Comparison of ENCODE assay signal across 8 cellular contexts in the genomic region with DNA sequence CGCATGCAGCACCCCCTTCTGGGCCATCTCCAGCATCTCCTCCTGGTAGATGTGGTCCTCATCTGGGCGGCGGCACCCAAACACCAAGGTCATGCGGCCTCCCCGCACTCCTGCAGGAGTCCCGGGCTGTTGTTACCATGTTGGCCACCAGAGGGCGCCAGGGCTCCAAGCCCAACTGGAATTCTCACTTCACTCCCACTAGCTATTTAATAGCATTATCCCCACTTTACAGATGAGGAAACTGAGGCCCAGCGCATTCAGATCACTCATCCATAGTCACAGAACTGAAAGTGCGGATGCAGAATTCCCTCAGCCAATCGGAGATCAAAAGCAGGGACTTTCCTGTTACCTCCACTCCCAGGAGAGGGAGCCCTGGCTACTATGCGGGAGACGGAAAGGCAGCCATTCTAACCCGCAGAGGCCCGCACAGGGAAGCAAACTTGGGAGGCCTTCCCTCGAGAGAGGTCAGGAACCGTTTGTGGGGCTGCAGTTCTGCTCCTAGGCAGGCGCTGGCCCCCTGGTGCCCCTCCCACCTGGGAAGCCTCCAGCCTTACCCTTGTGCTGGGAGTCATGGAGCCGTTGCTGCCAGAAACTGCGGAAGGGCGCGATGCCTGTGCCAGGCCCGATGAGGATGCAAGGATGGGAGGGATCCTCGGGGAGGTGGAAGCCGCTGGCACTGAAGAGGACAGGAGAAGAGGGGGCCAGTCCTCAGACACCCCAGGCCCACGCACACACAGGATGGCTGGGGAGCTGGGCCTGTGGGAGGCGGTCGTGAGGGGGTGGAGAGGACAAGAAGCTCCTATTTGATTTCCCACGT. TPM values are rescaled to one million over a fixed set of nuclear protein-coding genes. Genes with fewer than 3 reads are reported as not detected.
DNase-seq lines count a peak whose midpoint lies in the region; ATAC-seq and TF ChIP-seq lines count a peak whose summit lies in the region.

No MANE protein-coding gene starts in this region.

- H3K9me3 Mint-ChIP-seq in endothelial cell (ENCODE audit: unreplicated experiment), result no peaks in the 10 kb centered on the region
- no peaks in the 10 kb centered on the region for H3K9me3 Mint-ChIP-seq in naive B cell

- H3K27ac Mint-ChIP-seq in endothelial cell (ENCODE audit: unreplicated experiment), result no peak overlapping the region
- H3K27ac Mint-ChIP-seq in naive B cell, result no peak overlapping the region

- H3K4me3 Mint-ChIP-seq in endothelial cell (ENCODE audit: unreplicated experiment) (no peak overlapping the region), naive B cell (no peak overlapping the region)

- DNase-seq in 8988T (peak; percentile 65), NCI-H345 (lab: John Stamatoyannopoulos, UW) (peak; percentile 58), endothelial cell (ENCODE audit: low spot score) (peak; percentile 80), naive B cell (peak; percentile 45)
- DNase-seq in activated CD8-positive, alpha-beta memory T cell treated with anti-CD3 and anti-CD28 coated beads for 4 hours (ENCODE audit: low read depth in 2 of 2), result peak; percentile 27 to 37
- DNase-seq in stimulated activated CD8-positive, alpha-beta memory T cell treated with anti-CD3 and anti-CD28 coated beads, Interleukin-7, amount 100 ng/mL, for 4 hours (ENCODE audit: low read depth in 2 of 2), result peak; percentile 29 to 49

- ATAC-seq in naive B cell (ENCODE audit: low read depth in 2 of 2) (peak; percentile 49 to 56), GM19397 (IDR thresholded peaks at IDR 0.05; ENCODE audit: unreplicated experiment) (no peak)

- TF ChIP-seq CTCF in GM12874 (IDR thresholded peaks at IDR 0.05; ENCODE audit: insufficient read depth, low read depth, low read length) (peak; percentile 86), endothelial cell (IDR thresholded peaks at IDR 0.05; ENCODE audit: unreplicated experiment) (peak; percentile 99)

- H3K4me1 Mint-ChIP-seq in endothelial cell (ENCODE audit: unreplicated experiment) (peaks cover 19% of the 10 kb centered on the region), naive B cell (peaks cover 0 to 2% (median 0%) of the 10 kb centered on the region in 3 donors)

- peaks cover 4% of the 10 kb centered on the region for H3K36me3 Mint-ChIP-seq in endothelial cell (ENCODE audit: low read depth, unreplicated experiment)
- no peaks in the 10 kb centered on the region for H3K36me3 Mint-ChIP-seq in naive B cell

- H3K27me3 Mint-ChIP-seq in endothelial cell (ENCODE audit: unreplicated experiment), result peaks cover 3% of the 10 kb centered on the region
- peaks cover under 1 to 9% (median 6%) of the 10 kb centered on the region in 3 donors for H3K27me3 Mint-ChIP-seq in naive B cell

RNA-seq across cellular contexts. Expression of a gene that starts 40.1 kb away (rescaled TPM):
- total RNA-seq in endothelial cell (ENCODE audit: unreplicated experiment), result 1.3 TPM
- under 1 TPM in 1 of 6 donors, not detected in 5; 0.08 TPM for polyA plus RNA-seq in naive B cell (ENCODE audit: low read depth in 6 of 6)
